20 cellular contexts compared by ENCODE assay signal in genomic region chr1:96487961-96488360, GRCh38.
DNase-seq lines count a peak whose midpoint lies in the region; TF ChIP-seq lines count a peak whose summit lies in the region.
"Had no signal": no experiment of that assay in that cellular context is flagged by ENCODE, and none has a peak within 500 bp of the region (broad histone marks: within the 10 kb centered on the region; RNA-seq: fewer than 3 reads in every experiment).

No MANE protein-coding gene starts in this region.

- H3K27ac ChIP-seq in testis = no peak overlapping the region

- peak overlapping the region in 3 of 5 experiments; percentile 11 to 68 (median 12) for H3K27ac Mint-ChIP-seq in brain
- H3K27ac Mint-ChIP-seq: activated naive CD4-positive, alpha-beta T cell treated with anti-CD3 and anti-CD28 coated beads, Interleukin-2, amount 50 U/mL, for 24 hours; activated T-cell treated with anti-CD3 and anti-CD28 coated beads, Interleukin-2, amount 50 U/mL, for 24 hours; CD8-positive, alpha-beta memory T cell; memory B cell had no signal

- TF ChIP-seq CTCF in brain (conservative IDR thresholded peaks at IDR 0.05) (no peak), retinal pigment epithelial cell (conservative IDR thresholded peaks at IDR 0.05; ENCODE audit: low read depth, low read length) (no peak), testis (IDR thresholded peaks at IDR 0.05) (no peak)

- no peaks in the 10 kb centered on the region for H3K9me3 Mint-ChIP-seq in brain
- H3K9me3 Mint-ChIP-seq: activated naive CD4-positive, alpha-beta T cell treated with anti-CD3 and anti-CD28 coated beads, Interleukin-2, amount 50 U/mL, for 24 hours; activated T-cell treated with anti-CD3 and anti-CD28 coated beads, Interleukin-2, amount 50 U/mL, for 24 hours; CD8-positive, alpha-beta memory T cell had no signal

- peaks cover 3% of the 10 kb centered on the region for H3K27me3 Mint-ChIP-seq in brain
- H3K27me3 Mint-ChIP-seq: activated T-cell treated with anti-CD3 and anti-CD28 coated beads, Interleukin-2, amount 50 U/mL, for 24 hours; CD8-positive, alpha-beta memory T cell; memory B cell had no signal

- DNase-seq in Ammon's horn (ENCODE audit: low spot score) (peak; percentile 35), fibroblast of the conjunctiva (ENCODE audit: low read depth) (peak; percentile 27), retinal pigment epithelial cell (ENCODE audit: low read depth) (peak; percentile 43), testis (no peak), HuH-7.5 (ENCODE audit: low spot score) (no peak), DMS153 treated with DMSO at 0.1 percent for 48 hours (lab: John Stamatoyannopoulos, UW; ENCODE audit: unreplicated experiment) (no peak), NCI-H2107 (lab: John Stamatoyannopoulos, UW) (no peak)
- DNase-seq: ACHN; activated CD4-positive, alpha-beta T cell treated with anti-CD3 and anti-CD28 coated beads, Interleukin-2, amount 50 U/mL, for 4 hours; activated T-cell treated with anti-CD3 and anti-CD28 coated beads, Interleukin-2, amount 50 U/mL, for 24 hours; CD8-positive, alpha-beta memory T cell; central memory CD4-positive, alpha-beta T cell; glutamatergic neuron; NCI-H2171; NCI-H82; stimulated activated CD4-positive, alpha-beta T cell treated with anti-CD3 and anti-CD28 coated beads, Interleukin-4, amount 100 ng/mL, for 24 hours had no signal

- H3K4me1 ChIP-seq in testis = no peaks in the 10 kb centered on the region

- peak overlapping the region in 1 of 5 experiments; percentile 25 for H3K4me3 Mint-ChIP-seq in brain
- H3K4me3 Mint-ChIP-seq: activated naive CD4-positive, alpha-beta T cell treated with anti-CD3 and anti-CD28 coated beads, Interleukin-2, amount 50 U/mL, for 24 hours; activated T-cell treated with anti-CD3 and anti-CD28 coated beads, Interleukin-2, amount 50 U/mL, for 24 hours; CD8-positive, alpha-beta memory T cell; memory B cell had no signal

- no peak overlapping the region for H3K4me3 ChIP-seq in retinal pigment epithelial cell (ENCODE audit: low read length)
- H3K4me3 ChIP-seq in testis = no peak overlapping the region
- H3K4me3 ChIP-seq: GM12878 had no signal

- H3K27me3 ChIP-seq in testis = no peaks in the 10 kb centered on the region

- H3K36me3 ChIP-seq in testis (ENCODE audit: low read depth, missing control alignments) = no peaks in the 10 kb centered on the region

- TF ChIP-seq POLR2A in testis (IDR thresholded peaks at IDR 0.05) = no peak

- intact Hi-C loops in testis (cut with DNase I; ENCODE audit: low total_unique reads) = no loop called here

- no peaks in the 10 kb centered on the region for H3K9me3 ChIP-seq in testis

- peaks cover 26% of the 10 kb centered on the region for H3K4me1 Mint-ChIP-seq in brain
- H3K4me1 Mint-ChIP-seq: activated naive CD4-positive, alpha-beta T cell treated with anti-CD3 and anti-CD28 coated beads, Interleukin-2, amount 50 U/mL, for 24 hours; CD8-positive, alpha-beta memory T cell; memory B cell had no signal

- H3K36me3 Mint-ChIP-seq in brain = no peaks in the 10 kb centered on the region
- H3K36me3 Mint-ChIP-seq: activated naive CD4-positive, alpha-beta T cell treated with anti-CD3 and anti-CD28 coated beads, Interleukin-2, amount 50 U/mL, for 24 hours; CD8-positive, alpha-beta memory T cell; memory B cell had no signal

- 76 to 85% methylated on average over 5 of the region's 5 CpGs for WGBS in testis, 2 donors

Comparison
In these comparisons a context has a peak if more than half of its experiments do, and no peak if none do; other contexts are left out.
1. DNase-seq: peak in Ammon's horn (single experiment), fibroblast of the conjunctiva (single experiment) and retinal pigment epithelial cell (single experiment); none in testis (single experiment), HuH-7.5 (single experiment), DMS153 treated with DMSO at 0.1 percent for 48 hours (single experiment) and NCI-H2107 (single experiment).